ENCODE assay signal across 26 cellular contexts in genomic region chr5:135213466-135214239, GRCh38.
A peak's percentile ranks its signal among the peaks of the same experiment; 100 is the strongest.
DNase-seq lines count a peak whose midpoint lies in the region; ATAC-seq, FAIRE-seq and TF ChIP-seq lines count a peak whose summit lies in the region.
"Had no signal": no experiment of that assay in that cellular context is flagged by ENCODE, and none has a peak within 500 bp of the region (broad histone marks: within the 10 kb centered on the region; RNA-seq: fewer than 3 reads in every experiment).

No MANE protein-coding gene starts in this region.

- H2AK5ac ChIP-seq in H1 (ENCODE audit: low read depth, low read length): no peak overlapping the region

- H4K8ac ChIP-seq in H1 (ENCODE audit: extremely low read depth, insufficient read depth, low read length): no peak overlapping the region

- H3K23ac ChIP-seq in H1 (ENCODE audit: insufficient read length): no peak overlapping the region

- DNase-seq in DMS53 (lab: John Stamatoyannopoulos, UW): peak; percentile 49
- DNase-seq in DMS53 treated with DMSO at 0.1 percent for 48 hours (lab: John Stamatoyannopoulos, UW; ENCODE audit: unreplicated experiment): no peak
- peak; percentile 49 for DNase-seq in NCI-H69 (lab: John Stamatoyannopoulos, UW)
- DNase-seq in H1 (ENCODE audit: low read depth in 1 of 2, low spot score in 2 of 2): peak in 1 of 2 experiments; percentile 39
- DNase-seq in spleen: peak; percentile 56
- DNase-seq in kidney tubule cell (ENCODE audit: low spot score): no peak
- no peak for DNase-seq in NCI-H2171 treated with DMSO at 0.1 percent for 48 hours (lab: John Stamatoyannopoulos, UW)
- DNase-seq: activated CD8-positive, alpha-beta T cell treated with anti-CD3 and anti-CD28 coated beads, Interleukin-2, amount 10 ng/mL, durations not matched to agents 7 days and 5 days; activated T-cell treated with anti-CD3 and anti-CD28 coated beads, Interleukin-2, amount 50 U/mL, for 72 hours; AML-193; cerebellar nuclear complex; effector memory CD8-positive, alpha-beta T cell; left colon; NCI-H1694; NCI-H226; PC-9; stimulated activated naive CD4-positive, alpha-beta T cell treated with Interleukin-2 at 50 U/mL for 16 hours; T-helper 2 cell had no signal

- H2BK15ac ChIP-seq in H1 (ENCODE audit: low read length): no peak overlapping the region

- H2BK5ac ChIP-seq in H1 (ENCODE audit: low read depth, low read length): 0 out of 2 replicates have a peak overlapping the region, but pooled peaks have one; percentile 21

- no peak overlapping the region for H2BK20ac ChIP-seq in H1 (ENCODE audit: low read length)

- POLR2A ChIA-PET in H1 (lab: Charles Lee; ENCODE audit: partially characterized antibody): interaction anchor here (0.9 kb wide), 1 partner anchor 26 kb away, joined by 4 read pairs; no protein-coding TSS in a partner anchor

- H3K9me3 ChIP-seq in H1 (ENCODE audit: insufficient read depth in 2 of 2, low read depth in 1 of 2, low read length in 1 of 2) (no peaks in the 10 kb centered on the region), spleen (no peaks in the 10 kb centered on the region)
- H3K9me3 ChIP-seq: Caco-2, tibial artery had no signal

- ATAC-seq in GM19455 (IDR thresholded peaks at IDR 0.05; ENCODE audit: unreplicated experiment): no peak
- ATAC-seq: activated CD8-positive, alpha-beta T cell treated with anti-CD3 and anti-CD28 coated beads, Interleukin-2, amount 10 ng/mL, durations not matched to agents 7 days and 5 days; activated T-cell treated with anti-CD3 and anti-CD28 coated beads, Interleukin-2, amount 50 U/mL, for 72 hours; effector memory CD8-positive, alpha-beta T cell; left colon; naive thymus-derived CD8-positive, alpha-beta T cell had no signal

- H3K36me3 ChIP-seq in H1 (ENCODE audit: control insufficient read depth in 2 of 4, insufficient read depth in 4 of 4, low read length in 3 of 4) (no peaks in the 10 kb centered on the region), spleen (no peaks in the 10 kb centered on the region)
- H3K36me3 ChIP-seq: tibial artery had no signal

- H4K20me1 ChIP-seq in H1 (replicated peaks in 1 of 2; ENCODE audit: control insufficient read depth in 1 of 2, insufficient read depth in 2 of 2, low read length in 2 of 2): no peaks in the 10 kb centered on the region

- H3K4me1 ChIP-seq in H1 (replicated peaks in 1 of 4; ENCODE audit: control insufficient read depth in 3 of 4, insufficient read depth in 4 of 4, low read length in 3 of 4) (peaks cover 0 to 9% (median 5%) of the 10 kb centered on the region in 4 experiments; a peak in 5 of 7 replicates), spleen (peaks cover 0 to 15% (median 3%) of the 10 kb centered on the region in 6 donors)
- H3K4me1 ChIP-seq: Caco-2 had no signal

- H3K4me3 ChIP-seq in H1 (ENCODE audit: extremely low read depth in 1 of 4, insufficient read depth in 2 of 4, low read depth in 3 of 4, low read length in 4 of 4) (no peak overlapping the region), spleen (no peak overlapping the region)
- H3K4me3 ChIP-seq: PC-9, skin epidermis, tibial artery had no signal

- no peak overlapping the region for H3K4me2 ChIP-seq in H1 (ENCODE audit: insufficient read depth in 1 of 2, low read depth in 2 of 2, low read length in 2 of 2)
- H3K4me2 ChIP-seq: PC-9 had no signal

- no peak for TF ChIP-seq RAD21 in H1 (IDR thresholded peaks at IDR 0.05 in 1 of 2, conservative IDR thresholded peaks at IDR 0.05 in 1 of 2; ENCODE audit: low read depth in 2 of 2, low read length in 2 of 2)

- H2AFZ ChIP-seq in H1 (ENCODE audit: low read length): peak overlapping the region; percentile 77
- H2AFZ ChIP-seq: PC-9 had no signal

- FAIRE-seq in H1 (lab: Jason Lieb, UNC): no peak
- FAIRE-seq: GM18507 had no signal

- TF ChIP-seq CTCF in H1 (IDR thresholded peaks at IDR 0.05; ENCODE audit: control extremely low read depth in 1 of 3, insufficient read depth in 1 of 3, low read depth in 1 of 3, low read length in 3 of 3): no peak
- no peak for TF ChIP-seq CTCF in spleen (IDR thresholded peaks at IDR 0.05 in 8 of 11, conservative IDR thresholded peaks at IDR 0.05 in 3 of 11)

- CTCF ChIA-PET in H1 (lab: Charles Lee; ENCODE audit: partially characterized antibody): interaction anchor here (0.6 to 2.5 kb wide), 10 partner anchors 8 to 352 kb away, joined by 3 to 10 read pairs (median 4); no protein-coding TSS in a partner anchor

- no peak overlapping the region for H3K56ac ChIP-seq in H1 (replicated peaks; ENCODE audit: insufficient read length, low read depth, low read length)

- H3K18ac ChIP-seq in H1 (ENCODE audit: extremely low read depth, low read length): no peak overlapping the region

- no peak for TF ChIP-seq EP300 in H1 (IDR thresholded peaks at IDR 0.05; ENCODE audit: borderline replicate concordance in 1 of 2, low read depth in 2 of 2, low read length in 2 of 2)

- TF ChIP-seq POLR2A in H1 (IDR thresholded peaks at IDR 0.05; ENCODE audit: control extremely low read depth in 1 of 2, low read depth in 2 of 2, low read length in 2 of 2): no peak
- no peak for TF ChIP-seq POLR2A in spleen (IDR thresholded peaks at IDR 0.05)

- WGBS in H1 (ENCODE audit: extremely low coverage in 1 of 2, insufficient coverage in 1 of 2, insufficient read length in 1 of 2, insufficient replicate concordance in 2 of 2, low coverage in 1 of 2, low lambda C conversion rate in 2 of 2, missing lambda C conversion rate in 1 of 2), 2 experiments: 79% methylated on average over 15 of the region's 15 CpGs; no CpG with 5 or more reads in 1 of the 2 experiments
- WGBS in spleen, 5 donors: 80 to 90% (median 82%) methylated on average over 15 of the region's 15 CpGs

- no peaks in the 10 kb centered on the region for H3K23me2 ChIP-seq in H1 (ENCODE audit: low read depth, low read length)

- no peak overlapping the region for H3K14ac ChIP-seq in H1 (ENCODE audit: insufficient read length)

- no peak overlapping the region for H2BK120ac ChIP-seq in H1 (replicated peaks; ENCODE audit: low read depth, low read length)

- no peaks in the 10 kb centered on the region; a peak in 2 of 7 replicates for H3K27me3 ChIP-seq in H1 (replicated peaks in 1 of 4; ENCODE audit: control insufficient read depth in 3 of 4, extremely low read depth in 1 of 4, insufficient read depth in 3 of 4, low read length in 3 of 4)
- peaks cover 0 to 17% (median 0%) of the 10 kb centered on the region in 7 donors for H3K27me3 ChIP-seq in spleen (replicated peaks in 1 of 7)
- H3K27me3 ChIP-seq: tibial artery had no signal

- no peak overlapping the region for H3K9ac ChIP-seq in H1 (replicated peaks in 1 of 4; ENCODE audit: extremely low read depth in 1 of 4, low read depth in 3 of 4, low read length in 3 of 4)

- H3K79me1 ChIP-seq in H1 (ENCODE audit: low read depth, low read length): no peaks in the 10 kb centered on the region

- H3K4ac ChIP-seq in H1 (replicated peaks; ENCODE audit: insufficient read length, low read depth, low read length): no peak overlapping the region

- H3K79me2 ChIP-seq in H1 (ENCODE audit: control insufficient read depth in 1 of 2, insufficient read depth in 2 of 2, low read length in 2 of 2): no peaks in the 10 kb centered on the region

- intact Hi-C loops in spleen (cut with DNase I; ENCODE audit: low total_unique reads): no loop called here

- peak overlapping the region; percentile 9; the same call in 1 of the 2 replicates for H2BK12ac ChIP-seq in H1 (ENCODE audit: low read depth, low read length)

- H4K5ac ChIP-seq in H1 (ENCODE audit: insufficient read length, low read depth, low read length): no peak overlapping the region

- no peak overlapping the region for H4K91ac ChIP-seq in H1 (replicated peaks; ENCODE audit: insufficient read length, low read length)

- no peak overlapping the region for H3K27ac ChIP-seq in H1 (ENCODE audit: low read depth, low read length)
- H3K27ac ChIP-seq in spleen: no peak overlapping the region
- H3K27ac ChIP-seq: 22Rv1, PC-9, skin epidermis, VCaP had no signal

TF ChIP-seq in H1, 55 proteins besides CTCF, POLR2A, EP300 and RAD21:
- TF ChIP-seq CHD1 (IDR thresholded peaks at IDR 0.05; ENCODE audit: low read depth, low read length) (no peak), SP4 (IDR thresholded peaks at IDR 0.05; ENCODE audit: low read length) (no peak), SIN3A (conservative IDR thresholded peaks at IDR 0.05 in 1 of 2, IDR thresholded peaks at IDR 0.05 in 1 of 2; ENCODE audit: low read depth in 1 of 2, low read length in 2 of 2) (no peak), PHF8 (conservative IDR thresholded peaks at IDR 0.05; ENCODE audit: low read depth, low read length) (no peak)

Comparison
In these comparisons a context has a peak if more than half of its experiments do, and no peak if none do; other contexts are left out.
1. DNase-seq: peak in DMS53 (single experiment), NCI-H69 (single experiment) and spleen (single experiment); none in DMS53 treated with DMSO at 0.1 percent for 48 hours (single experiment), kidney tubule cell (single experiment) and NCI-H2171 treated with DMSO at 0.1 percent for 48 hours (single experiment).